1 cellular context compared by ENCODE assay signal in genomic region chr3:45079715-45080114, GRCh38.
TF ChIP-seq lines count a peak whose summit lies in the region.

No MANE protein-coding gene starts in this region.

TF ChIP-seq in K562, 482 proteins besides CTCF, POLR2A, EP300 and RAD21 (continued from another document):
- no peak for TF ChIP-seq ZBTB49 (CRISPR knock-in tag; IDR thresholded peaks at IDR 0.05; ENCODE audit: borderline replicate concordance)
- TF ChIP-seq, protein P1, sequence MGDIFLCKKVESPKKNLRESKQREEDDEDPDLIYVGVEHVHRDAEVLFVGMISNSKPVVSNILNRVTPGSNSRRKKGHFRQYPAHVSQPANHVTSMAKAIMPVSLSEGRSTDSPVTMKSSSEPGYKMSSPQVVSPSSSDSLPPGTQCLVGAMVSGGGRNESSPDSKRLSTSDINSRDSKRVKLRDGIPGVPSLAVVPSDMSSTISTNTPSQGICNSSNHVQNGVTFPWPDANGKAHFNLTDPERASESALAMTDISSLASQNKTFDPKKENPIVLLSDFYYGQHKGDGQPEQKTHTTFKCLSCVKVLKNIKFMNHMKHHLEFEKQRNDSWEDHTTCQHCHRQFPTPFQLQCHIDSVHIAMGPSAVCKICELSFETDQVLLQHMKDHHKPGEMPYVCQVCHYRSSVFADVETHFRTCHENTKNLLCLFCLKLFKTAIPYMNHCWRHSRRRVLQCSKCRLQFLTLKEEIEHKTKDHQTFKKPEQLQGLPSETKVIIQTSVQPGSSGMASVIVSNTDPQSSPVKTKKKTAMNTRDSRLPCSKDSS (IDR thresholded peaks at IDR 0.05; ENCODE audit: low read depth, partially characterized antibody): no peak
- no peak for TF ChIP-seq PYGO2 (tag; IDR thresholded peaks at IDR 0.05)
- TF ChIP-seq HDAC3 (IDR thresholded peaks at IDR 0.05; ENCODE audit: borderline replicate concordance, partially characterized antibody): no peak
- TF ChIP-seq, protein P2, sequence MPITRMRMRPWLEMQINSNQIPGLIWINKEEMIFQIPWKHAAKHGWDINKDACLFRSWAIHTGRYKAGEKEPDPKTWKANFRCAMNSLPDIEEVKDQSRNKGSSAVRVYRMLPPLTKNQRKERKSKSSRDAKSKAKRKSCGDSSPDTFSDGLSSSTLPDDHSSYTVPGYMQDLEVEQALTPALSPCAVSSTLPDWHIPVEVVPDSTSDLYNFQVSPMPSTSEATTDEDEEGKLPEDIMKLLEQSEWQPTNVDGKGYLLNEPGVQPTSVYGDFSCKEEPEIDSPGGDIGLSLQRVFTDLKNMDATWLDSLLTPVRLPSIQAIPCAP (CRISPR knock-in tag; IDR thresholded peaks at IDR 0.05; ENCODE audit: borderline replicate concordance): no peak
- no peak for TF ChIP-seq POLR2AphosphoS2 (IDR thresholded peaks at IDR 0.05; ENCODE audit: low read length)
- TF ChIP-seq MAZ (CRISPR knock-in tag; conservative IDR thresholded peaks at IDR 0.05 in 1 of 2, IDR thresholded peaks at IDR 0.05 in 1 of 2): peak in 1 of 2 experiments; percentile 26; a peak in 1 of 4 replicates
- TF ChIP-seq GMEB1 (CRISPR knock-in tag; IDR thresholded peaks at IDR 0.05): no peak
- TF ChIP-seq SMC3 (conservative IDR thresholded peaks at IDR 0.05; ENCODE audit: insufficient read depth, low read depth, low read length): no peak
- TF ChIP-seq FOXK2 (conservative IDR thresholded peaks at IDR 0.05 in 1 of 2, IDR thresholded peaks at IDR 0.05 in 1 of 2; ENCODE audit: low read depth in 2 of 2): no peak
- TF ChIP-seq MAFG (tag; conservative IDR thresholded peaks at IDR 0.05): no peak
- peak; percentile 53 for TF ChIP-seq ZNF592 (IDR thresholded peaks at IDR 0.05)
- TF ChIP-seq ZNF830 (CRISPR knock-in tag; IDR thresholded peaks at IDR 0.05): 0 out of 2 replicates have a peak, but pooled peaks have one; percentile 15
- peak; percentile 81 for TF ChIP-seq ESRRA (IDR thresholded peaks at IDR 0.05; ENCODE audit: borderline replicate concordance, low read depth)
- no peak for TF ChIP-seq MCM5 (IDR thresholded peaks at IDR 0.05; ENCODE audit: low read depth)
TF ChIP-seq in K562: peak in this region for 8.
